32 cellular contexts compared by ENCODE assay signal in the genomic region with DNA sequence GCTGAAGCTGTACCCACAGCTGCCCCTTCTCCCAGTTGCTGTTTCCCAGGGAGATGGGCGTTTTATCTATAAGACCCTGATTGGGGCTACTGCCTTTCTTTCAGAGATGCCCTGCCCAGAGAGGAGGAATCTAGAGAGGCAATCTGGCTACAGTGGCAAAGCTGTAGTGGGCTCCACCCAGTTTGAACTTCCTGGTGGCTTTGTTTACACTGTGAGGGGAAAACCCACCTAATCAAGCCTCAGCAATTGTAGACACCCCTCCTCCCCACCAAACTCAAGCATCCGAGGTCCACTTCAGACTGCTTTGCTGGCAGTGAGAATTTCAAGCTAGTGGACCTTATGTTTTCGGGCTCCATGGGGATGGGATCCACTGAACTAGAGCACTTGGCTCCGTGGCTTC.
"Had no signal": no experiment of that assay in that cellular context is flagged by ENCODE, and none has a peak within 500 bp of the region (broad histone marks: within the 10 kb centered on the region; RNA-seq: fewer than 3 reads in every experiment).

No MANE protein-coding gene starts in this region.

- H3K4me1 ChIP-seq: adrenal gland, body of pancreas, esophagus muscularis mucosa, foreskin keratinocyte, gastrocnemius medialis had no signal

- ATAC-seq: activated CD4-positive, alpha-beta T cell treated with anti-CD3 and anti-CD28 coated beads for 36 hours; activated CD8-positive, alpha-beta memory T cell treated with anti-CD3 and anti-CD28 coated beads, Interleukin-2, amount 10 ng/mL, durations not matched to agents 7 days and 5 days; activated CD8-positive, alpha-beta T cell treated with anti-CD3 and anti-CD28 coated beads, Interleukin-2, amount 10 ng/mL, durations not matched to agents 7 days and 5 days; activated naive CD8-positive, alpha-beta T cell treated with anti-CD3 and anti-CD28 coated beads, Interleukin-2, amount 50 U/mL, for 24 hours; body of pancreas; effector memory CD8-positive, alpha-beta T cell; foreskin keratinocyte; gastrocnemius medialis had no signal

- H3K36me3 ChIP-seq: adrenal gland, esophagus muscularis mucosa, gastrocnemius medialis had no signal

- H3K4me3 Mint-ChIP-seq: activated CD4-positive, alpha-beta memory T cell treated with anti-CD3 and anti-CD28 coated beads for 36 hours; activated CD4-positive, alpha-beta T cell treated with anti-CD3 and anti-CD28 coated beads for 36 hours; activated CD4-positive, alpha-beta T cell treated with anti-CD3 and anti-CD28 coated beads, Interleukin-2, amount 10 ng/mL, durations not matched to agents 24 days and 14 days; activated CD8-positive, alpha-beta memory T cell treated with anti-CD3 and anti-CD28 coated beads, Interleukin-2, amount 10 ng/mL, durations not matched to agents 7 days and 5 days; activated CD8-positive, alpha-beta T cell treated with anti-CD3 and anti-CD28 coated beads, Interleukin-2, amount 10 ng/mL, durations not matched to agents 7 days and 5 days; activated naive CD4-positive, alpha-beta T cell treated with anti-CD3 and anti-CD28 coated beads for 36 hours; activated naive CD4-positive, alpha-beta T cell treated with anti-CD3 and anti-CD28 coated beads, Interleukin-2, amount 50 U/mL, for 24 hours; activated naive CD8-positive, alpha-beta T cell treated with anti-CD3 and anti-CD28 coated beads for 36 hours; activated naive CD8-positive, alpha-beta T cell treated with anti-CD3 and anti-CD28 coated beads, Interleukin-2, amount 50 U/mL, for 24 hours; activated T-helper 1 cell treated with anti-CD3 and anti-CD28 coated beads, Interleukin-12 subunit alpha, Interleukin-12 subunit beta, Interleukin-2, Interleukin-4 antibody, amounts not matched to agents 30 ng/mL and 10 ng/mL and 1 ng/mL, durations not matched to agents 14 hours and 24 hours and 36 hours; effector memory CD8-positive, alpha-beta T cell had no signal

- H3K27me3 Mint-ChIP-seq: activated CD4-positive, alpha-beta memory T cell treated with anti-CD3 and anti-CD28 coated beads for 36 hours; activated CD4-positive, alpha-beta T cell treated with anti-CD3 and anti-CD28 coated beads for 36 hours; activated CD4-positive, alpha-beta T cell treated with anti-CD3 and anti-CD28 coated beads, Interleukin-2, amount 10 ng/mL, durations not matched to agents 24 days and 14 days; activated CD8-positive, alpha-beta memory T cell treated with anti-CD3 and anti-CD28 coated beads, Interleukin-2, amount 10 ng/mL, durations not matched to agents 7 days and 5 days; activated naive CD4-positive, alpha-beta T cell treated with anti-CD3 and anti-CD28 coated beads, Interleukin-2, amount 50 U/mL, for 24 hours; activated naive CD8-positive, alpha-beta T cell treated with anti-CD3 and anti-CD28 coated beads for 36 hours; activated naive CD8-positive, alpha-beta T cell treated with anti-CD3 and anti-CD28 coated beads, Interleukin-2, amount 50 U/mL, for 24 hours; effector memory CD8-positive, alpha-beta T cell had no signal

- H3K27ac ChIP-seq: adrenal gland, body of pancreas, esophagus muscularis mucosa, foreskin keratinocyte, gastrocnemius medialis had no signal

- H3K27ac Mint-ChIP-seq: activated CD4-positive, alpha-beta memory T cell treated with anti-CD3 and anti-CD28 coated beads for 36 hours; activated CD4-positive, alpha-beta T cell treated with anti-CD3 and anti-CD28 coated beads for 36 hours; activated CD4-positive, alpha-beta T cell treated with anti-CD3 and anti-CD28 coated beads, Interleukin-2, amount 10 ng/mL, durations not matched to agents 24 days and 14 days; activated CD8-positive, alpha-beta memory T cell treated with anti-CD3 and anti-CD28 coated beads, Interleukin-2, amount 10 ng/mL, durations not matched to agents 7 days and 5 days; activated CD8-positive, alpha-beta T cell treated with anti-CD3 and anti-CD28 coated beads, Interleukin-2, amount 10 ng/mL, durations not matched to agents 7 days and 5 days; activated naive CD4-positive, alpha-beta T cell treated with anti-CD3 and anti-CD28 coated beads for 36 hours; activated naive CD4-positive, alpha-beta T cell treated with anti-CD3 and anti-CD28 coated beads, Interleukin-2, amount 50 U/mL, for 24 hours; activated naive CD8-positive, alpha-beta T cell treated with anti-CD3 and anti-CD28 coated beads for 36 hours; activated naive CD8-positive, alpha-beta T cell treated with anti-CD3 and anti-CD28 coated beads, Interleukin-2, amount 50 U/mL, for 24 hours; activated T-helper 1 cell treated with anti-CD3 and anti-CD28 coated beads, Interleukin-12 subunit alpha, Interleukin-12 subunit beta, Interleukin-2, Interleukin-4 antibody, amounts not matched to agents 30 ng/mL and 10 ng/mL and 1 ng/mL, durations not matched to agents 14 hours and 24 hours and 36 hours; activated T-helper 2 cell treated with anti-CD3 and anti-CD28 coated beads, Interferon-gamma antibody, Interleukin-2, Interleukin-4, amounts not matched to agents 10 μg/mL and 5 μg/mL and 100 μg/mL, durations not matched to agents 14 hours and 24 hours and 36 hours; effector memory CD8-positive, alpha-beta T cell had no signal

- H3K27me3 ChIP-seq: adrenal gland, body of pancreas, esophagus muscularis mucosa, foreskin keratinocyte, gastrocnemius medialis had no signal

- H3K4me1 Mint-ChIP-seq: activated CD4-positive, alpha-beta T cell treated with anti-CD3 and anti-CD28 coated beads, Interleukin-2, amount 10 ng/mL, durations not matched to agents 24 days and 14 days; activated CD8-positive, alpha-beta memory T cell treated with anti-CD3 and anti-CD28 coated beads, Interleukin-2, amount 10 ng/mL, durations not matched to agents 7 days and 5 days had no signal

- H3K4me3 ChIP-seq: adrenal gland, body of pancreas, esophagus muscularis mucosa, gastrocnemius medialis had no signal

- H3K9me3 ChIP-seq: adrenal gland, body of pancreas, esophagus muscularis mucosa, gastrocnemius medialis had no signal

- DNase-seq: activated CD4-positive, alpha-beta memory T cell treated with anti-CD3 and anti-CD28 coated beads for 36 hours; activated CD4-positive, alpha-beta T cell treated with anti-CD3 and anti-CD28 coated beads for 36 hours; activated CD4-positive, alpha-beta T cell treated with anti-CD3 and anti-CD28 coated beads, Interleukin-2, amount 10 ng/mL, durations not matched to agents 24 days and 14 days; activated CD4-positive, CD25-positive, alpha-beta regulatory T cell; activated CD4-positive, CD25-positive, alpha-beta regulatory T cell treated with anti-CD3 and anti-CD28 coated beads, Interleukin-2, amount 50 U/mL, for 72 hours; activated CD8-positive, alpha-beta memory T cell treated with anti-CD3 and anti-CD28 coated beads, Interleukin-2, amount 10 ng/mL, durations not matched to agents 7 days and 5 days; activated CD8-positive, alpha-beta memory T cell treated with anti-CD3 and anti-CD28 coated beads, Interleukin-2, amount 50 U/mL, for 4 hours; activated CD8-positive, alpha-beta T cell treated with anti-CD3 and anti-CD28 coated beads, Interleukin-2, amount 10 ng/mL, durations not matched to agents 7 days and 5 days; activated effector memory CD4-positive, alpha-beta T cell treated with anti-CD3 and anti-CD28 coated beads, Interleukin-2, amount 50 U/mL, for 16 hours; activated naive CD4-positive, alpha-beta T cell treated with anti-CD3 and anti-CD28 coated beads for 36 hours; activated naive CD8-positive, alpha-beta T cell treated with anti-CD3 and anti-CD28 coated beads for 36 hours; activated naive CD8-positive, alpha-beta T cell treated with anti-CD3 and anti-CD28 coated beads, Interleukin-2, amount 50 U/mL, for 24 hours; activated T-cell treated with anti-CD3 and anti-CD28 coated beads, Interleukin-2, amount 50 U/mL, for 1 hour; activated T-cell treated with anti-CD3 and anti-CD28 coated beads, Interleukin-2, amount 50 U/mL, for 48 hours; adrenal gland; amygdala; aorta; body of pancreas; caudate nucleus; cortex of kidney; dermis blood vessel endothelial cell; effector CD4-positive, alpha-beta T cell; effector memory CD8-positive, alpha-beta T cell; erythroblast; foreskin keratinocyte; gastrocnemius medialis; glutamatergic neuron; T-helper 2 cell had no signal
